In genomic region chr1:201171063-201172036, GRCh38 we compare ENCODE assay signal across 8 cellular contexts. TPM values are rescaled to one million over a fixed set of nuclear protein-coding genes. Genes with fewer than 3 reads are reported as not detected.
A peak's percentile ranks its signal among the peaks of the same experiment; 100 is the strongest.
DNase-seq lines count a peak whose midpoint lies in the region; ATAC-seq and TF ChIP-seq lines count a peak whose summit lies in the region.

No MANE protein-coding gene starts in this region.

- TF ChIP-seq CTCF in GM12875 (IDR thresholded peaks at IDR 0.05; ENCODE audit: borderline replicate concordance, insufficient read depth, low read depth, low read length) = peak; percentile 62
- peak; percentile 68 for TF ChIP-seq CTCF in VCaP (conservative IDR thresholded peaks at IDR 0.05)
- TF ChIP-seq CTCF in lower lobe of right lung (IDR thresholded peaks at IDR 0.05) = peak; percentile 41

- H3K27ac ChIP-seq in VCaP (peak overlapping the region; percentile 84), cingulate gyrus (ENCODE audit: low read depth, low read length) (peak overlapping the region; percentile 72), lower lobe of right lung (peak overlapping the region; percentile 92)

- H3K9me3 ChIP-seq in lower lobe of right lung = no peaks in the 10 kb centered on the region

- H3K36me3 ChIP-seq in lower lobe of right lung = no peaks in the 10 kb centered on the region

- H3K4me1 ChIP-seq in lower lobe of right lung = peaks cover 14% of the 10 kb centered on the region

- peak; percentile 33 for DNase-seq in HCEC 1CT
- DNase-seq in NCI-H1092 (lab: John Stamatoyannopoulos, UW) = peak; percentile 80
- peak; percentile 58 for DNase-seq in lower lobe of right lung
- peak; percentile 16 for DNase-seq in stimulated activated CD8-positive, alpha-beta memory T cell treated with anti-CD3 and anti-CD28 coated beads, Interleukin-15, amount 100 ng/mL, for 24 hours (ENCODE audit: low read depth)
- DNase-seq in MV-4-11 (lab: John Stamatoyannopoulos, UW) = no peak

- peak; percentile 69 to 74 for ATAC-seq in lower lobe of right lung

- H3K27me3 ChIP-seq in lower lobe of right lung (ENCODE audit: low read depth) = no peaks in the 10 kb centered on the region

- H3K4me3 ChIP-seq in GM12875 (ENCODE audit: low read depth, low read length) (peak overlapping the region; percentile 39), lower lobe of right lung (peak overlapping the region; percentile 60)

- intact Hi-C loops in lower lobe of right lung (cut with DNase I) = no loop called here

RNA-seq across cellular contexts. Expression of gene TMEM9, which starts 17.1 kb away (rescaled TPM):
- total RNA-seq in lower lobe of right lung = 47.9 TPM

RNA-seq across cellular contexts. Expression of gene IGFN1, which starts 19.3 kb away (rescaled TPM):
- total RNA-seq in lower lobe of right lung = 0.18 TPM

RNA-seq across cellular contexts. Expression of gene ASCL5, which starts 44.4 kb away (rescaled TPM):
- not detected for total RNA-seq in lower lobe of right lung

RNA-seq across cellular contexts. Expression of gene CACNA1S, which starts 59.1 kb away (rescaled TPM):
- 0.06 TPM for total RNA-seq in lower lobe of right lung
